ENCODE assay signal across 1 cellular context in the genomic region with DNA sequence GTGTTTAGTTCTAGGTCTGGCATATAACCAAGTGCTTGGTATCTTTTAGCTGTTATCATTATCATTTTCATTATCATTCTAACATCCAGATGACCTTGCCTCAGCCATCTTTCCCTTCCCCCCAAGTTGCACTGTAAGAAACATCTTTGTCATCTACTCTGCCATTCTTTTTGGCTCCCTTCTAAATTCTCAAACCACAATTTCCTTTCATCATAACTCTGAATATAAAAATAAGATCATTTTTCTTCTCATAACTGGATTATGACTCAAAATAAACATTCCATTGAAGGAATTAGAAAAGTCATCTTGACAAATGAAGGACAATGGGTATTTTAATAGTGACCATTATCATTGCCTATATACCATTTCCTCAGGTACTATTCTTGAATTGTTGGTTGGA.
A peak's percentile ranks its signal among the peaks of the same experiment; 100 is the strongest.
TF ChIP-seq lines count a peak whose summit lies in the region.

No MANE protein-coding gene starts in this region.

TF ChIP-seq in SK-N-SH, 30 proteins besides CTCF, POLR2A, EP300 and RAD21 (continued from another document):
- TF ChIP-seq MXI1 (IDR thresholded peaks at IDR 0.05; ENCODE audit: low read depth, low read length) (no peak), MAX (IDR thresholded peaks at IDR 0.05; ENCODE audit: low read depth) (no peak), FOXM1 (IDR thresholded peaks at IDR 0.05; ENCODE audit: low read depth) (peak; percentile 78; the same call in 1 of the 2 replicates), TEAD4 (IDR thresholded peaks at IDR 0.05; ENCODE audit: borderline replicate concordance, insufficient read depth) (peak; percentile 69; the same call in 1 of the 2 replicates), RXRA (IDR thresholded peaks at IDR 0.05; ENCODE audit: borderline replicate concordance, low read depth) (peak; percentile 74; the same call in 1 of the 2 replicates), NFIC (IDR thresholded peaks at IDR 0.05; ENCODE audit: borderline replicate concordance) (peak; percentile 78), SMC3 (IDR thresholded peaks at IDR 0.05; ENCODE audit: low read depth, low read length) (no peak), USF1 (IDR thresholded peaks at IDR 0.05; ENCODE audit: borderline replicate concordance, low read depth) (no peak), FOXJ3 (CRISPR knock-in tag; IDR thresholded peaks at IDR 0.05) (no peak), TCF12 (IDR thresholded peaks at IDR 0.05) (peak; percentile 84), SIN3A (IDR thresholded peaks at IDR 0.05; ENCODE audit: borderline replicate concordance, low read depth, low read length) (no peak), MEF2A (IDR thresholded peaks at IDR 0.05; ENCODE audit: borderline replicate concordance, low read depth) (peak; percentile 46; the same call in 1 of the 2 replicates), ELF1 (IDR thresholded peaks at IDR 0.05) (no peak), GABPA (IDR thresholded peaks at IDR 0.05; ENCODE audit: low read depth) (no peak)
- TF ChIP-seq, protein P1, sequence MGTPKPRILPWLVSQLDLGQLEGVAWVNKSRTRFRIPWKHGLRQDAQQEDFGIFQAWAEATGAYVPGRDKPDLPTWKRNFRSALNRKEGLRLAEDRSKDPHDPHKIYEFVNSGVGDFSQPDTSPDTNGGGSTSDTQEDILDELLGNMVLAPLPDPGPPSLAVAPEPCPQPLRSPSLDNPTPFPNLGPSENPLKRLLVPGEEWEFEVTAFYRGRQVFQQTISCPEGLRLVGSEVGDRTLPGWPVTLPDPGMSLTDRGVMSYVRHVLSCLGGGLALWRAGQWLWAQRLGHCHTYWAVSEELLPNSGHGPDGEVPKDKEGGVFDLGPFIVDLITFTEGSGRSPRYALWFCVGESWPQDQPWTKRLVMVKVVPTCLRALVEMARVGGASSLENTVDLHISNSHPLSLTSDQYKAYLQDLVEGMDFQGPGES (IDR thresholded peaks at IDR 0.05; ENCODE audit: low read depth, low read length) = no peak
- TF ChIP-seq, protein P2, sequence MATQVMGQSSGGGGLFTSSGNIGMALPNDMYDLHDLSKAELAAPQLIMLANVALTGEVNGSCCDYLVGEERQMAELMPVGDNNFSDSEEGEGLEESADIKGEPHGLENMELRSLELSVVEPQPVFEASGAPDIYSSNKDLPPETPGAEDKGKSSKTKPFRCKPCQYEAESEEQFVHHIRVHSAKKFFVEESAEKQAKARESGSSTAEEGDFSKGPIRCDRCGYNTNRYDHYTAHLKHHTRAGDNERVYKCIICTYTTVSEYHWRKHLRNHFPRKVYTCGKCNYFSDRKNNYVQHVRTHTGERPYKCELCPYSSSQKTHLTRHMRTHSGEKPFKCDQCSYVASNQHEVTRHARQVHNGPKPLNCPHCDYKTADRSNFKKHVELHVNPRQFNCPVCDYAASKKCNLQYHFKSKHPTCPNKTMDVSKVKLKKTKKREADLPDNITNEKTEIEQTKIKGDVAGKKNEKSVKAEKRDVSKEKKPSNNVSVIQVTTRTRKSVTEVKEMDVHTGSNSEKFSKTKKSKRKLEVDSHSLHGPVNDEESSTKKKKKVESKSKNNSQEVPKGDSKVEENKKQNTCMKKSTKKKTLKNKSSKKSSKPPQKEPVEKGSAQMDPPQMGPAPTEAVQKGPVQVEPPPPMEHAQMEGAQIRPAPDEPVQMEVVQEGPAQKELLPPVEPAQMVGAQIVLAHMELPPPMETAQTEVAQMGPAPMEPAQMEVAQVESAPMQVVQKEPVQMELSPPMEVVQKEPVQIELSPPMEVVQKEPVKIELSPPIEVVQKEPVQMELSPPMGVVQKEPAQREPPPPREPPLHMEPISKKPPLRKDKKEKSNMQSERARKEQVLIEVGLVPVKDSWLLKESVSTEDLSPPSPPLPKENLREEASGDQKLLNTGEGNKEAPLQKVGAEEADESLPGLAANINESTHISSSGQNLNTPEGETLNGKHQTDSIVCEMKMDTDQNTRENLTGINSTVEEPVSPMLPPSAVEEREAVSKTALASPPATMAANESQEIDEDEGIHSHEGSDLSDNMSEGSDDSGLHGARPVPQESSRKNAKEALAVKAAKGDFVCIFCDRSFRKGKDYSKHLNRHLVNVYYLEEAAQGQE (IDR thresholded peaks at IDR 0.05; ENCODE audit: low read depth, low read length) = no peak
